ENCODE assay signal across 1 cellular context in genomic region chr1:29124366-29125236, GRCh38.
TF ChIP-seq lines count a peak whose summit lies in the region.

No MANE protein-coding gene starts in this region.

TF ChIP-seq in HepG2, 621 proteins besides CTCF, POLR2A, EP300 and RAD21 (continues in another document):
- TF ChIP-seq ZNF792 (CRISPR knock-in tag; IDR thresholded peaks at IDR 0.05) (0 out of 2 replicates have a peak, but pooled peaks have one; percentile 6), ZFX (CRISPR knock-in tag; IDR thresholded peaks at IDR 0.05; ENCODE audit: low read depth) (peak; percentile 64), NFE2L1 (CRISPR knock-in tag; IDR thresholded peaks at IDR 0.05; ENCODE audit: borderline replicate concordance) (peak; percentile 49; the same call in 1 of the 2 replicates), JUND (CRISPR knock-in tag; IDR thresholded peaks at IDR 0.05) (no peak), ARNT2 (CRISPR knock-in tag; IDR thresholded peaks at IDR 0.05; ENCODE audit: low read depth) (peak; percentile 52; the same call in 1 of the 2 replicates), GABPB1 (CRISPR knock-in tag; IDR thresholded peaks at IDR 0.05) (peak; percentile 56; the same call in 1 of the 2 replicates), ZNF724P (CRISPR knock-in tag; IDR thresholded peaks at IDR 0.05; ENCODE audit: borderline replicate concordance) (peak; percentile 67; the same call in 1 of the 2 replicates), ZNF777 (CRISPR knock-in tag; IDR thresholded peaks at IDR 0.05) (peak; percentile 77), ZNF460 (CRISPR knock-in tag; IDR thresholded peaks at IDR 0.05; ENCODE audit: borderline replicate concordance) (0 out of 2 replicates have a peak, but pooled peaks have one; percentile 17), SP1 (IDR thresholded peaks at IDR 0.05) (no peak), SP1 (CRISPR knock-in tag; IDR thresholded peaks at IDR 0.05) (peak; percentile 20; the same call in 1 of the 2 replicates), TFDP2 (CRISPR knock-in tag; IDR thresholded peaks at IDR 0.05) (peak; percentile 15; the same call in 1 of the 2 replicates), NAIF1 (CRISPR knock-in tag; IDR thresholded peaks at IDR 0.05; ENCODE audit: borderline replicate concordance) (0 out of 2 replicates have a peak, but pooled peaks have one; percentile 59), NFRKB (IDR thresholded peaks at IDR 0.05) (no peak), DPF2 (CRISPR knock-in tag; IDR thresholded peaks at IDR 0.05; ENCODE audit: borderline replicate concordance, low read depth) (no peak), HNRNPLL (IDR thresholded peaks at IDR 0.05; ENCODE audit: low read depth, low read length, poor library complexity, severe bottlenecking) (peak; percentile 80), ZNF331 (CRISPR knock-in tag; IDR thresholded peaks at IDR 0.05) (peak; percentile 39; the same call in 1 of the 2 replicates), ZFY (CRISPR knock-in tag; IDR thresholded peaks at IDR 0.05) (peak; percentile 57), ZNF274 (CRISPR knock-in tag; IDR thresholded peaks at IDR 0.05) (peak; percentile 47; the same call in 1 of the 2 replicates), RFXAP (CRISPR knock-in tag; IDR thresholded peaks at IDR 0.05; ENCODE audit: borderline replicate concordance) (no peak), TBX2 (CRISPR knock-in tag; IDR thresholded peaks at IDR 0.05; ENCODE audit: borderline replicate concordance) (peak; percentile 53; the same call in 1 of the 2 replicates), ZNF749 (CRISPR knock-in tag; IDR thresholded peaks at IDR 0.05; ENCODE audit: borderline replicate concordance) (no peak), ZNF382 (CRISPR knock-in tag; IDR thresholded peaks at IDR 0.05; ENCODE audit: borderline replicate concordance) (no peak), ZNF713 (CRISPR knock-in tag; IDR thresholded peaks at IDR 0.05) (no peak), MAX (IDR thresholded peaks at IDR 0.05) (peak; percentile 55), KDM1A (CRISPR knock-in tag; IDR thresholded peaks at IDR 0.05) (no peak), YY1 (IDR thresholded peaks at IDR 0.05; ENCODE audit: insufficient read depth, insufficient replicate concordance, low read depth, low read length) (peak; percentile 13), ZC3H13 (CRISPR knock-in tag; IDR thresholded peaks at IDR 0.05) (no peak; the same call in 1 of the 2 replicates), ZSCAN9 (CRISPR knock-in tag; IDR thresholded peaks at IDR 0.05; ENCODE audit: borderline replicate concordance) (0 out of 2 replicates have a peak, but pooled peaks have one; percentile 18), SAP130 (CRISPR knock-in tag; IDR thresholded peaks at IDR 0.05; ENCODE audit: low read depth) (0 out of 2 replicates have a peak, but pooled peaks have one; percentile 38), MXD4 (CRISPR knock-in tag; IDR thresholded peaks at IDR 0.05) (0 out of 2 replicates have a peak, but pooled peaks have one; percentile 24), FOXP1 (IDR thresholded peaks at IDR 0.05) (no peak), FOXP1 (CRISPR knock-in tag; IDR thresholded peaks at IDR 0.05) (no peak), MAZ (IDR thresholded peaks at IDR 0.05; ENCODE audit: borderline replicate concordance, low read depth, low read length) (peak; percentile 56; the same call in 1 of the 2 replicates), MAZ (CRISPR knock-in tag; IDR thresholded peaks at IDR 0.05; ENCODE audit: low read depth) (no peak), ZNF776 (CRISPR knock-in tag; IDR thresholded peaks at IDR 0.05) (0 out of 2 replicates have a peak, but pooled peaks have one; percentile 11), RXRA (CRISPR knock-in tag; IDR thresholded peaks at IDR 0.05) (peak; percentile 32; the same call in 1 of the 2 replicates), ZNF710 (CRISPR knock-in tag; IDR thresholded peaks at IDR 0.05; ENCODE audit: borderline replicate concordance) (0 out of 2 replicates have a peak, but pooled peaks have one; percentile 10), DMAP1 (CRISPR knock-in tag; IDR thresholded peaks at IDR 0.05) (peak; percentile 8; the same call in 1 of the 2 replicates), PATZ1 (CRISPR knock-in tag; IDR thresholded peaks at IDR 0.05) (peak; percentile 86), ZNF770 (CRISPR knock-in tag; IDR thresholded peaks at IDR 0.05) (peak; percentile 63; the same call in 1 of the 2 replicates), ZNF775 (CRISPR knock-in tag; IDR thresholded peaks at IDR 0.05; ENCODE audit: borderline replicate concordance) (no peak), PAXIP1 (CRISPR knock-in tag; conservative IDR thresholded peaks at IDR 0.05) (peak; percentile 44; the same call in 1 of the 2 replicates), ZNF670 (CRISPR knock-in tag; IDR thresholded peaks at IDR 0.05; ENCODE audit: borderline replicate concordance) (0 out of 2 replicates have a peak, but pooled peaks have one; percentile 64), ZNF83 (CRISPR knock-in tag; IDR thresholded peaks at IDR 0.05; ENCODE audit: borderline replicate concordance) (no peak), HDAC1 (CRISPR knock-in tag; IDR thresholded peaks at IDR 0.05) (peak; percentile 70; the same call in 1 of the 2 replicates), ZNF350 (CRISPR knock-in tag; IDR thresholded peaks at IDR 0.05; ENCODE audit: borderline replicate concordance, low read depth) (no peak)
- TF ChIP-seq, protein P1, sequence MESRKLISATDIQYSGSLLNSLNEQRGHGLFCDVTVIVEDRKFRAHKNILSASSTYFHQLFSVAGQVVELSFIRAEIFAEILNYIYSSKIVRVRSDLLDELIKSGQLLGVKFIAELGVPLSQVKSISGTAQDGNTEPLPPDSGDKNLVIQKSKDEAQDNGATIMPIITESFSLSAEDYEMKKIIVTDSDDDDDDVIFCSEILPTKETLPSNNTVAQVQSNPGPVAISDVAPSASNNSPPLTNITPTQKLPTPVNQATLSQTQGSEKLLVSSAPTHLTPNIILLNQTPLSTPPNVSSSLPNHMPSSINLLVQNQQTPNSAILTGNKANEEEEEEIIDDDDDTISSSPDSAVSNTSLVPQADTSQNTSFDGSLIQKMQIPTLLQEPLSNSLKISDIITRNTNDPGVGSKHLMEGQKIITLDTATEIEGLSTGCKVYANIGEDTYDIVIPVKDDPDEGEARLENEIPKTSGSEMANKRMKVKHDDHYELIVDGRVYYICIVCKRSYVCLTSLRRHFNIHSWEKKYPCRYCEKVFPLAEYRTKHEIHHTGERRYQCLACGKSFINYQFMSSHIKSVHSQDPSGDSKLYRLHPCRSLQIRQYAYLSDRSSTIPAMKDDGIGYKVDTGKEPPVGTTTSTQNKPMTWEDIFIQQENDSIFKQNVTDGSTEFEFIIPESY (CRISPR knock-in tag; IDR thresholded peaks at IDR 0.05) = 0 out of 2 replicates have a peak, but pooled peaks have one; percentile 26
- TF ChIP-seq, protein P2, sequence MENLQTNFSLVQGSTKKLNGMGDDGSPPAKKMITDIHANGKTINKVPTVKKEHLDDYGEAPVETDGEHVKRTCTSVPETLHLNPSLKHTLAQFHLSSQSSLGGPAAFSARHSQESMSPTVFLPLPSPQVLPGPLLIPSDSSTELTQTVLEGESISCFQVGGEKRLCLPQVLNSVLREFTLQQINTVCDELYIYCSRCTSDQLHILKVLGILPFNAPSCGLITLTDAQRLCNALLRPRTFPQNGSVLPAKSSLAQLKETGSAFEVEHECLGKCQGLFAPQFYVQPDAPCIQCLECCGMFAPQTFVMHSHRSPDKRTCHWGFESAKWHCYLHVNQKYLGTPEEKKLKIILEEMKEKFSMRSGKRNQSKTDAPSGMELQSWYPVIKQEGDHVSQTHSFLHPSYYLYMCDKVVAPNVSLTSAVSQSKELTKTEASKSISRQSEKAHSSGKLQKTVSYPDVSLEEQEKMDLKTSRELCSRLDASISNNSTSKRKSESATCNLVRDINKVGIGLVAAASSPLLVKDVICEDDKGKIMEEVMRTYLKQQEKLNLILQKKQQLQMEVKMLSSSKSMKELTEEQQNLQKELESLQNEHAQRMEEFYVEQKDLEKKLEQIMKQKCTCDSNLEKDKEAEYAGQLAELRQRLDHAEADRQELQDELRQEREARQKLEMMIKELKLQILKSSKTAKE (CRISPR knock-in tag; IDR thresholded peaks at IDR 0.05; ENCODE audit: borderline replicate concordance) = 0 out of 2 replicates have a peak, but pooled peaks have one; percentile 17
- TF ChIP-seq, protein P3, sequence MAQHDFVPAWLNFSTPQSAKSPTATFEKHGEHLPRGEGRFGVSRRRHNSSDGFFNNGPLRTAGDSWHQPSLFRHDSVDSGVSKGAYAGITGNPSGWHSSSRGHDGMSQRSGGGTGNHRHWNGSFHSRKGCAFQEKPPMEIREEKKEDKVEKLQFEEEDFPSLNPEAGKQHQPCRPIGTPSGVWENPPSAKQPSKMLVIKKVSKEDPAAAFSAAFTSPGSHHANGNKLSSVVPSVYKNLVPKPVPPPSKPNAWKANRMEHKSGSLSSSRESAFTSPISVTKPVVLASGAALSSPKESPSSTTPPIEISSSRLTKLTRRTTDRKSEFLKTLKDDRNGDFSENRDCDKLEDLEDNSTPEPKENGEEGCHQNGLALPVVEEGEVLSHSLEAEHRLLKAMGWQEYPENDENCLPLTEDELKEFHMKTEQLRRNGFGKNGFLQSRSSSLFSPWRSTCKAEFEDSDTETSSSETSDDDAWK (CRISPR knock-in tag; IDR thresholded peaks at IDR 0.05) = no peak
